In the genomic region with DNA sequence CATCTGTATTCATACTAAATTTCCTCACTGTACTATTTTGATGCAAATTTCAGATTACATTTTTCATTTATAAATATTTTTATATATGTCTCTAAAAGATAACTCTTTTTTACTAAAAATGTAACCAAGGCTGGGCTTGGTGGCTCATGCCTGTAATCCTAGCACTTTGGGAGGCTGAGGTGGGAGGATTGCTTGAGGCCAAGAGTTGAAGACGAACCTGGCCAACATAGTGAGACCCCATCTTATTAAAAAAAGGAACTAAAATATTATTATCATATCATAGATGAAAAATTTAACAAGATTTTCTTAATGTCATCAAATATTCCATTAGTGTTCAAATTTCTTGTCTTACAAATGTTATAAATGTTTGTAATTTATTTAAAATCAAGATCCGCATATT, we compare ENCODE assay signal across 7 cellular contexts. TPM values are rescaled to one million over a fixed set of nuclear protein-coding genes. Genes with fewer than 3 reads are reported as not detected.
"Had no signal": no experiment of that assay in that cellular context is flagged by ENCODE, and none has a peak within 500 bp of the region (broad histone marks: within the 10 kb centered on the region; RNA-seq: fewer than 3 reads in every experiment).

No MANE protein-coding gene starts in this region.

- DNase-seq: IMR-90, KBM-7, KG1 had no signal

- H3K27ac ChIP-seq: HL-60, KMS-11 had no signal

- H3K4me2 ChIP-seq: KMS-11 had no signal

- H3K9ac ChIP-seq: KMS-11 had no signal

- ATAC-seq: HepG2 had no signal

- FAIRE-seq: HepG2, HTR-8/SVneo had no signal

RNA-seq across cellular contexts. Expression of gene TTBK1, which starts 7.4 kb away (rescaled TPM):
- total RNA-seq: IMR-90 had no signal
